ENCODE assay signal across 1 cellular context in the genomic region with DNA sequence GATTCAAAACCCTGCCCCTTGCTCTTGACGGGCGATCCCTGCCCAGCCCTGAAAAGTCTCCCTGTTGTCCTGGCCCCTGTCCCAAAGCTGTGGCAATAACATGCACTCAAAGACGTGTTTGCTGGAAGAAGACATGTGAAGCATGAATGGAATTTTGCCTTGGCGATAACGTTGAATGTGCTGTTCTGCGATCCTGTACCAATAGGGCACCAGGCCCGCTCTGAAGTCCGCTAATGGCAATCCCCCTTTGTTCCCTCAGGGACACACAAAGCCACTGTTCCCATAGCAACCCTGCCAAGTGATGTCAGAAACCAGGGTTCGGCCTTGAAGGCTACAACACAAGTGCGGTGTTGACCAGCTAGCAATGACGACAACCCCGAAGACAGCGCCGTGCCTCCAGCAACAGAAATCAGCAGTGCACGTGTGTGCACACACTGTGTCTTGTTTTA.
TF ChIP-seq lines count a peak whose summit lies in the region.

No MANE protein-coding gene starts in this region.

TF ChIP-seq in HepG2, 621 proteins besides CTCF, POLR2A, EP300 and RAD21 (continued from another document and continues in another):
- TF ChIP-seq, protein P1, sequence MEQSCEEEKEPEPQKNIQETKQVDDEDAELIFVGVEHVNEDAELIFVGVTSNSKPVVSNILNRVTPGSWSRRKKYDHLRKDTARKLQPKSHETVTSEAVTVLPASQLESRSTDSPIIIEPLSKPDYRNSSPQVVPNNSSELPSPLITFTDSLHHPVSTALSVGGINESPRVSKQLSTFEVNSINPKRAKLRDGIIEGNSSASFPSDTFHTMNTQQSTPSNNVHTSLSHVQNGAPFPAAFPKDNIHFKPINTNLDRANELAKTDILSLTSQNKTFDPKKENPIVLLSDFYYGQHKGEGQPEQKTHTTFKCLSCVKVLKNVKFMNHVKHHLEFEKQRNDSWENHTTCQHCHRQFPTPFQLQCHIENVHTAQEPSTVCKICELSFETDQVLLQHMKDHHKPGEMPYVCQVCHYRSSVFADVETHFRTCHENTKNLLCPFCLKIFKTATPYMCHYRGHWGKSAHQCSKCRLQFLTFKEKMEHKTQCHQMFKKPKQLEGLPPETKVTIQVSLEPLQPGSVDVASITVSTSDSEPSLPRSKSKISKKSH (CRISPR knock-in tag; IDR thresholded peaks at IDR 0.05; ENCODE audit: borderline replicate concordance): no peak
- TF ChIP-seq ZNF75D (CRISPR knock-in tag; IDR thresholded peaks at IDR 0.05; ENCODE audit: borderline replicate concordance): no peak
- TF ChIP-seq ERF (CRISPR knock-in tag; IDR thresholded peaks at IDR 0.05): no peak
- TF ChIP-seq ZNF713 (CRISPR knock-in tag; IDR thresholded peaks at IDR 0.05): no peak
- TF ChIP-seq, protein P2, sequence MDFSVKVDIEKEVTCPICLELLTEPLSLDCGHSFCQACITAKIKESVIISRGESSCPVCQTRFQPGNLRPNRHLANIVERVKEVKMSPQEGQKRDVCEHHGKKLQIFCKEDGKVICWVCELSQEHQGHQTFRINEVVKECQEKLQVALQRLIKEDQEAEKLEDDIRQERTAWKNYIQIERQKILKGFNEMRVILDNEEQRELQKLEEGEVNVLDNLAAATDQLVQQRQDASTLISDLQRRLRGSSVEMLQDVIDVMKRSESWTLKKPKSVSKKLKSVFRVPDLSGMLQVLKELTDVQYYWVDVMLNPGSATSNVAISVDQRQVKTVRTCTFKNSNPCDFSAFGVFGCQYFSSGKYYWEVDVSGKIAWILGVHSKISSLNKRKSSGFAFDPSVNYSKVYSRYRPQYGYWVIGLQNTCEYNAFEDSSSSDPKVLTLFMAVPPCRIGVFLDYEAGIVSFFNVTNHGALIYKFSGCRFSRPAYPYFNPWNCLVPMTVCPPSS (IDR thresholded peaks at IDR 0.05): no peak
- TF ChIP-seq, protein P3, sequence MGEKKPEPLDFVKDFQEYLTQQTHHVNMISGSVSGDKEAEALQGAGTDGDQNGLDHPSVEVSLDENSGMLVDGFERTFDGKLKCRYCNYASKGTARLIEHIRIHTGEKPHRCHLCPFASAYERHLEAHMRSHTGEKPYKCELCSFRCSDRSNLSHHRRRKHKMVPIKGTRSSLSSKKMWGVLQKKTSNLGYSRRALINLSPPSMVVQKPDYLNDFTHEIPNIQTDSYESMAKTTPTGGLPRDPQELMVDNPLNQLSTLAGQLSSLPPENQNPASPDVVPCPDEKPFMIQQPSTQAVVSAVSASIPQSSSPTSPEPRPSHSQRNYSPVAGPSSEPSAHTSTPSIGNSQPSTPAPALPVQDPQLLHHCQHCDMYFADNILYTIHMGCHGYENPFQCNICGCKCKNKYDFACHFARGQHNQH (CRISPR knock-in tag; IDR thresholded peaks at IDR 0.05): 0 out of 2 replicates have a peak, but pooled peaks have one; percentile 23
- peak; percentile 22; the same call in 1 of the 2 replicates for TF ChIP-seq NCOR1 (IDR thresholded peaks at IDR 0.05; ENCODE audit: borderline replicate concordance, low read length)
- TF ChIP-seq ZNF703 (CRISPR knock-in tag; IDR thresholded peaks at IDR 0.05; ENCODE audit: borderline replicate concordance): no peak
- no peak for TF ChIP-seq ARNT2 (CRISPR knock-in tag; IDR thresholded peaks at IDR 0.05; ENCODE audit: low read depth)
- TF ChIP-seq ELK4 (CRISPR knock-in tag; IDR thresholded peaks at IDR 0.05; ENCODE audit: borderline replicate concordance): no peak
- TF ChIP-seq, protein P4, sequence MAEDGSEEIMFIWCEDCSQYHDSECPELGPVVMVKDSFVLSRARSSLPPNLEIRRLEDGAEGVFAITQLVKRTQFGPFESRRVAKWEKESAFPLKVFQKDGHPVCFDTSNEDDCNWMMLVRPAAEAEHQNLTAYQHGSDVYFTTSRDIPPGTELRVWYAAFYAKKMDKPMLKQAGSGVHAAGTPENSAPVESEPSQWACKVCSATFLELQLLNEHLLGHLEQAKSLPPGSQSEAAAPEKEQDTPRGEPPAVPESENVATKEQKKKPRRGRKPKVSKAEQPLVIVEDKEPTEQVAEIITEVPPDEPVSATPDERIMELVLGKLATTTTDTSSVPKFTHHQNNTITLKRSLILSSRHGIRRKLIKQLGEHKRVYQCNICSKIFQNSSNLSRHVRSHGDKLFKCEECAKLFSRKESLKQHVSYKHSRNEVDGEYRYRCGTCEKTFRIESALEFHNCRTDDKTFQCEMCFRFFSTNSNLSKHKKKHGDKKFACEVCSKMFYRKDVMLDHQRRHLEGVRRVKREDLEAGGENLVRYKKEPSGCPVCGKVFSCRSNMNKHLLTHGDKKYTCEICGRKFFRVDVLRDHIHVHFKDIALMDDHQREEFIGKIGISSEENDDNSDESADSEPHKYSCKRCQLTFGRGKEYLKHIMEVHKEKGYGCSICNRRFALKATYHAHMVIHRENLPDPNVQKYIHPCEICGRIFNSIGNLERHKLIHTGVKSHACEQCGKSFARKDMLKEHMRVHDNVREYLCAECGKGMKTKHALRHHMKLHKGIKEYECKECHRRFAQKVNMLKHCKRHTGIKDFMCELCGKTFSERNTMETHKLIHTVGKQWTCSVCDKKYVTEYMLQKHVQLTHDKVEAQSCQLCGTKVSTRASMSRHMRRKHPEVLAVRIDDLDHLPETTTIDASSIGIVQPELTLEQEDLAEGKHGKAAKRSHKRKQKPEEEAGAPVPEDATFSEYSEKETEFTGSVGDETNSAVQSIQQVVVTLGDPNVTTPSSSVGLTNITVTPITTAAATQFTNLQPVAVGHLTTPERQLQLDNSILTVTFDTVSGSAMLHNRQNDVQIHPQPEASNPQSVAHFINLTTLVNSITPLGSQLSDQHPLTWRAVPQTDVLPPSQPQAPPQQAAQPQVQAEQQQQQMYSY (CRISPR knock-in tag; IDR thresholded peaks at IDR 0.05): no peak
- no peak for TF ChIP-seq ZNF556 (CRISPR knock-in tag; IDR thresholded peaks at IDR 0.05; ENCODE audit: borderline replicate concordance)
- TF ChIP-seq ZFP36L1 (CRISPR knock-in tag; IDR thresholded peaks at IDR 0.05): no peak
- no peak for TF ChIP-seq SOX6 (IDR thresholded peaks at IDR 0.05)
- TF ChIP-seq SOX6 (CRISPR knock-in tag; IDR thresholded peaks at IDR 0.05): peak; percentile 70
- TF ChIP-seq NFYC (CRISPR knock-in tag; IDR thresholded peaks at IDR 0.05): no peak
- peak; percentile 59; the same call in 1 of the 2 replicates for TF ChIP-seq SOX5 (CRISPR knock-in tag; IDR thresholded peaks at IDR 0.05; ENCODE audit: borderline replicate concordance)
- TF ChIP-seq ONECUT2 (CRISPR knock-in tag; IDR thresholded peaks at IDR 0.05): no peak
- TF ChIP-seq KMT2B (CRISPR knock-in tag; IDR thresholded peaks at IDR 0.05): no peak
- TF ChIP-seq ZNF292 (CRISPR knock-in tag; IDR thresholded peaks at IDR 0.05; ENCODE audit: borderline replicate concordance, low read depth): no peak
- TF ChIP-seq CBX1 (IDR thresholded peaks at IDR 0.05; ENCODE audit: low read depth): no peak
- TF ChIP-seq FOXO1 (CRISPR knock-in tag; IDR thresholded peaks at IDR 0.05): 0 out of 2 replicates have a peak, but pooled peaks have one; percentile 23
- TF ChIP-seq HMGA1 (CRISPR knock-in tag; conservative IDR thresholded peaks at IDR 0.05): no peak
- no peak for TF ChIP-seq EEA1 (CRISPR knock-in tag; IDR thresholded peaks at IDR 0.05; ENCODE audit: borderline replicate concordance)
- TF ChIP-seq ZNF569 (CRISPR knock-in tag; IDR thresholded peaks at IDR 0.05; ENCODE audit: borderline replicate concordance): no peak
- no peak for TF ChIP-seq ZFP37 (CRISPR knock-in tag; IDR thresholded peaks at IDR 0.05; ENCODE audit: borderline replicate concordance)
- no peak for TF ChIP-seq ZMYM3 (CRISPR knock-in tag; IDR thresholded peaks at IDR 0.05)
- 0 out of 2 replicates have a peak, but pooled peaks have one; percentile 18 for TF ChIP-seq FOXA3 (CRISPR knock-in tag; IDR thresholded peaks at IDR 0.05)
- no peak for TF ChIP-seq HDAC6 (IDR thresholded peaks at IDR 0.05; ENCODE audit: low read depth, low read length)
- TF ChIP-seq U2AF2 (IDR thresholded peaks at IDR 0.05; ENCODE audit: low read depth, low read length): no peak
- TF ChIP-seq ZNF792 (CRISPR knock-in tag; IDR thresholded peaks at IDR 0.05): no peak
- TF ChIP-seq, protein P5, sequence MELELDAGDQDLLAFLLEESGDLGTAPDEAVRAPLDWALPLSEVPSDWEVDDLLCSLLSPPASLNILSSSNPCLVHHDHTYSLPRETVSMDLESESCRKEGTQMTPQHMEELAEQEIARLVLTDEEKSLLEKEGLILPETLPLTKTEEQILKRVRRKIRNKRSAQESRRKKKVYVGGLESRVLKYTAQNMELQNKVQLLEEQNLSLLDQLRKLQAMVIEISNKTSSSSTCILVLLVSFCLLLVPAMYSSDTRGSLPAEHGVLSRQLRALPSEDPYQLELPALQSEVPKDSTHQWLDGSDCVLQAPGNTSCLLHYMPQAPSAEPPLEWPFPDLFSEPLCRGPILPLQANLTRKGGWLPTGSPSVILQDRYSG (CRISPR knock-in tag; IDR thresholded peaks at IDR 0.05): no peak
- TF ChIP-seq ZNF790 (CRISPR knock-in tag; IDR thresholded peaks at IDR 0.05; ENCODE audit: borderline replicate concordance): no peak
- TF ChIP-seq GLI4 (CRISPR knock-in tag; IDR thresholded peaks at IDR 0.05; ENCODE audit: borderline replicate concordance): no peak
- TF ChIP-seq AFF4 (CRISPR knock-in tag; IDR thresholded peaks at IDR 0.05): no peak
- TF ChIP-seq, protein P6, sequence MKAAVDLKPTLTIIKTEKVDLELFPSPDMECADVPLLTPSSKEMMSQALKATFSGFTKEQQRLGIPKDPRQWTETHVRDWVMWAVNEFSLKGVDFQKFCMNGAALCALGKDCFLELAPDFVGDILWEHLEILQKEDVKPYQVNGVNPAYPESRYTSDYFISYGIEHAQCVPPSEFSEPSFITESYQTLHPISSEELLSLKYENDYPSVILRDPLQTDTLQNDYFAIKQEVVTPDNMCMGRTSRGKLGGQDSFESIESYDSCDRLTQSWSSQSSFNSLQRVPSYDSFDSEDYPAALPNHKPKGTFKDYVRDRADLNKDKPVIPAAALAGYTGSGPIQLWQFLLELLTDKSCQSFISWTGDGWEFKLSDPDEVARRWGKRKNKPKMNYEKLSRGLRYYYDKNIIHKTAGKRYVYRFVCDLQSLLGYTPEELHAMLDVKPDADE (CRISPR knock-in tag; IDR thresholded peaks at IDR 0.05): no peak
- TF ChIP-seq ZNF296 (CRISPR knock-in tag; conservative IDR thresholded peaks at IDR 0.05): no peak
- no peak for TF ChIP-seq RARG (CRISPR knock-in tag; IDR thresholded peaks at IDR 0.05; ENCODE audit: low read depth)
- no peak for TF ChIP-seq ZNF782 (CRISPR knock-in tag; IDR thresholded peaks at IDR 0.05; ENCODE audit: borderline replicate concordance)
- TF ChIP-seq, protein P7, sequence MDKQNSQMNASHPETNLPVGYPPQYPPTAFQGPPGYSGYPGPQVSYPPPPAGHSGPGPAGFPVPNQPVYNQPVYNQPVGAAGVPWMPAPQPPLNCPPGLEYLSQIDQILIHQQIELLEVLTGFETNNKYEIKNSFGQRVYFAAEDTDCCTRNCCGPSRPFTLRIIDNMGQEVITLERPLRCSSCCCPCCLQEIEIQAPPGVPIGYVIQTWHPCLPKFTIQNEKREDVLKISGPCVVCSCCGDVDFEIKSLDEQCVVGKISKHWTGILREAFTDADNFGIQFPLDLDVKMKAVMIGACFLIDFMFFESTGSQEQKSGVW (CRISPR knock-in tag; IDR thresholded peaks at IDR 0.05; ENCODE audit: borderline replicate concordance): no peak
- TF ChIP-seq RFX5 (IDR thresholded peaks at IDR 0.05; ENCODE audit: low read depth, low read length): peak; percentile 62
- TF ChIP-seq DR1 (CRISPR knock-in tag; IDR thresholded peaks at IDR 0.05): no peak
- TF ChIP-seq NCOA2 (CRISPR knock-in tag; IDR thresholded peaks at IDR 0.05): no peak
- no peak for TF ChIP-seq ZNF543 (CRISPR knock-in tag; IDR thresholded peaks at IDR 0.05)
- TF ChIP-seq BHLHE40 (IDR thresholded peaks at IDR 0.05; ENCODE audit: low read length): 0 out of 2 replicates have a peak, but pooled peaks have one; percentile 35
- TF ChIP-seq ARID2 (CRISPR knock-in tag; IDR thresholded peaks at IDR 0.05; ENCODE audit: borderline replicate concordance): no peak
- TF ChIP-seq NFKB2 (CRISPR knock-in tag; IDR thresholded peaks at IDR 0.05; ENCODE audit: borderline replicate concordance): no peak
- TF ChIP-seq ZBTB21 (CRISPR knock-in tag; IDR thresholded peaks at IDR 0.05): peak; percentile 60; the same call in 1 of the 2 replicates
- TF ChIP-seq RXRA (CRISPR knock-in tag; IDR thresholded peaks at IDR 0.05): no peak
- no peak for TF ChIP-seq MAFG (CRISPR knock-in tag; IDR thresholded peaks at IDR 0.05)
- no peak for TF ChIP-seq IKZF1 (IDR thresholded peaks at IDR 0.05)
- no peak for TF ChIP-seq KLF16 (CRISPR knock-in tag; IDR thresholded peaks at IDR 0.05)
- no peak for TF ChIP-seq SOX13 (IDR thresholded peaks at IDR 0.05)
- TF ChIP-seq SOX13 (CRISPR knock-in tag; conservative IDR thresholded peaks at IDR 0.05 in 1 of 2, IDR thresholded peaks at IDR 0.05 in 1 of 2): peak in 1 of 2 experiments; percentile 62; a peak in 2 of 4 replicates
- no peak for TF ChIP-seq HNRNPL (IDR thresholded peaks at IDR 0.05; ENCODE audit: low read depth, low read length)
- peak; percentile 71; the same call in 1 of the 2 replicates for TF ChIP-seq ZNF644 (CRISPR knock-in tag; IDR thresholded peaks at IDR 0.05; ENCODE audit: low read depth)
- no peak for TF ChIP-seq RORA (CRISPR knock-in tag; IDR thresholded peaks at IDR 0.05)
